ENCODE assay signal across 1 cellular context in genomic region chr4:140188975-140189374, GRCh38.
TF ChIP-seq lines count a peak whose summit lies in the region.

No MANE protein-coding gene starts in this region.

TF ChIP-seq in GM23338, 12 proteins besides CTCF, POLR2A, EP300 and RAD21 (continued from another document):
- TF ChIP-seq ZNF462 (CRISPR knock-in tag; IDR thresholded peaks at IDR 0.05) (no peak), ETS1 (IDR thresholded peaks at IDR 0.05) (no peak), EZH2phosphoT487 (IDR thresholded peaks at IDR 0.05; ENCODE audit: unreplicated experiment) (no peak), STAT1 (IDR thresholded peaks at IDR 0.05; ENCODE audit: unreplicated experiment) (no peak), ZNF114 (CRISPR knock-in tag; IDR thresholded peaks at IDR 0.05) (no peak)
